35 cellular contexts compared by ENCODE assay signal in the genomic region with DNA sequence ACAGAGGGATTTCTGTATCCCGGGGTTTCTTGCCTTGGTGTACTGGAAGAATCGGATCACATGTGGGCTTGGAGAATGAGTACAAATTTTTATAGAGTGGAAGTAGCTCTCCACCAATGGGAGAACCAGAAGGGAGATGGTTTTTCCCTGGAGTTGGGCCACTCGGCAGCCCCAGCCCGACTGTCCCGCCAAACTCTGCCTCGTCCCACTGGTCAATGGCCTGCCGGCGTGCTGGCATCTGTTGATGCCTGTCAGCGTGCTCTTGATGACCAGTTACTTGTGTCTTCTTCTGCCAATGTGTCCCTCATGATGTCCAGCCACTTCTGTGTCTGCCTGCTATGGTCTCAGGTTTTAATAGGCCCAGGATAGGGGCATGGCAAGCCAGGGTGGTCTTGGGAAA.
"Had no signal": no experiment of that assay in that cellular context is flagged by ENCODE, and none has a peak within 500 bp of the region (broad histone marks: within the 10 kb centered on the region; RNA-seq: fewer than 3 reads in every experiment).

No MANE protein-coding gene starts in this region.

- H3K4me3 ChIP-seq: MG63 had no signal

- DNase-seq: Karpas-422, Kasumi-1, MG63, MM.1S, MV-4-11, NCI-H1048, NCI-H1092, NCI-H1092 treated with DMSO at 0.1 percent for 48 hours, NCI-H1105, NCI-H1417, NCI-H1417 treated with DMSO at 0.1 percent for 48 hours, NCI-H1436, NCI-H1436 treated with DMSO at 0.1 percent for 48 hours, NCI-H146, NCI-H1694, NCI-H1694 treated with DMSO at 0.1 percent for 48 hours, NCI-H187, NCI-H187 treated with DMSO at 0.1 percent for 48 hours, NCI-H1930, NCI-H2029, NCI-H2029 treated with DMSO at 0.1 percent for 48 hours, NCI-H2081, NCI-H2081 treated with DMSO at 0.1 percent for 48 hours, NCI-H2107, NCI-H2171, NCI-H2171 treated with DMSO at 0.1 percent for 48 hours, NCI-H2227 treated with DMSO at 0.1 percent for 48 hours, NCI-H226, NCI-H345, NCI-H446, NCI-H446 treated with DMSO at 0.1 percent for 48 hours, NCI-H510A, NCI-H510A treated with DMSO at 0.1 percent for 48 hours, NCI-H524, NCI-H524 treated with DMSO at 0.1 percent for 48 hours had no signal

- H3K27me3 ChIP-seq: MG63 had no signal

- H3K36me3 ChIP-seq: MG63 had no signal
